ENCODE assay signal across 8 cellular contexts in the genomic region with DNA sequence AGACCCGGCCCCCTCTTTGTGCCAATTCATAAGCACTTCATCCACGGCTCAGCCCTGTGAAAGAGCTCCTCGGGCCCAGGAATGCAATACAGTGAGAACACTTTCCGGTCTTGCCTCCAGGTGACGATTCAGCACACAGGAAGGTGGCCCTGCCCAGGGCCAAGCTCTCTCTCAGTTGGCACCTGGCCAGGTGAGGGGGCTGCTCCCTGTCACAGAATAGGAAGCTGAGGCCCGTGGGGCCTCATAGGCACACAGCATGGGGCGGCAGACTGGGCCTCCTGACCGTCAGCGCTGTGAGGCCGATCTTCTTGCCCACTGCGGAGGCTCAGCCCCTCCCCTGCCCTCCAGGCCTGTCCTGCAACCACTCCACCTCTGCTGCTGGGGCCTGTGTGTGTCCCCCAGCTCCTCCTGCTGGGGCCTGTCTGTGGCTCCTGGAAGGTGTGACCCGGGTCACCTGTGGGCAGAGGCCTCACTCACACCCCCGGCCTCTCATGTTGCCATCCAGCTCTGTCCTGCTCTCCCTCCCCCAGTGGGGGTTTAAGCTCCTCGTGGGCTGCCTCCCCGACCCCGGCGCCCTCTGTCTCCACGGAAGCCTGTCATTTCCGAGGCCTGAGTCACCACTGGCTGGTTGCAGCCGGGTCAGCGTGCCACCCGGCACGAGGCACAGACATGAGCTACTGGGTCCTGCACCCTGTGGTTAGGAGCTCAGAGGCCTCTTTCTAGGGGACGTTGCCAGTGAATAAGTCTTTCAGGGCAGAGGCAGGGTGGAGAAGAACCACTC.
DNase-seq lines count a peak whose midpoint lies in the region; ATAC-seq and TF ChIP-seq lines count a peak whose summit lies in the region.

No MANE protein-coding gene starts in this region.

- POLR2A ChIA-PET in SK-N-SH (lab: Yijun Ruan, JAX): interaction anchor here (0.5 to 1.1 kb wide), 3 partner anchors 10 to 882 kb away, joined by 3 read pairs; no protein-coding TSS in a partner anchor

- H3K36me3 ChIP-seq in SK-N-SH (replicated peaks in 1 of 2; ENCODE audit: control insufficient read depth in 1 of 2, insufficient read depth in 2 of 2, low read length in 1 of 2): no peaks in the 10 kb centered on the region
- H3K36me3 ChIP-seq in smooth muscle cell (ENCODE audit: low read depth): no peaks in the 10 kb centered on the region

- peaks cover 0 to 2% of the 10 kb centered on the region in 2 donors for H3K4me1 Mint-ChIP-seq in stimulated activated naive B cell treated with anti-CD40 and anti-IgM and Interleukin-4, amounts not matched to agents 10 μg/mL and 1 μg/mL and 100 μg/mL, for 72 hours

- H3K9me2 ChIP-seq in SK-N-SH: no peaks in the 10 kb centered on the region

- H3K27ac Mint-ChIP-seq in stimulated activated naive B cell treated with anti-CD40 and anti-IgM and Interleukin-4, amounts not matched to agents 10 μg/mL and 1 μg/mL and 100 μg/mL, for 72 hours: no peak overlapping the region

- peak overlapping the region; percentile 53 to 76; a peak in 3 of 4 replicates for H3K27ac ChIP-seq in SK-N-SH (ENCODE audit: low read depth in 2 of 2, low read length in 1 of 2)
- peak overlapping the region; percentile 89 for H3K27ac ChIP-seq in smooth muscle cell (ENCODE audit: low read depth)

- H3K4me2 ChIP-seq in SK-N-SH (peak overlapping the region; percentile 72), smooth muscle cell (peak overlapping the region; percentile 62)

- H3F3A ChIP-seq in SK-N-SH (replicated peaks; ENCODE audit: insufficient read depth): peaks cover 19% of the 10 kb centered on the region
- peaks cover 13% of the 10 kb centered on the region for H3F3A ChIP-seq in smooth muscle cell (ENCODE audit: low read depth)

- H3K36me3 Mint-ChIP-seq in stimulated activated naive B cell treated with anti-CD40 and anti-IgM and Interleukin-4, amounts not matched to agents 10 μg/mL and 1 μg/mL and 100 μg/mL, for 72 hours: no peaks in the 10 kb centered on the region

- no peak for ATAC-seq in stimulated activated naive B cell treated with anti-CD40 and anti-IgM and Interleukin-4, amounts not matched to agents 10 μg/mL and 1 μg/mL and 100 μg/mL, for 72 hours (replicated peaks)
- ATAC-seq in GM19324 (IDR thresholded peaks at IDR 0.05; ENCODE audit: low FRiP score, unreplicated experiment) (no peak), HG02973 (IDR thresholded peaks at IDR 0.05; ENCODE audit: unreplicated experiment) (no peak)

- DNase-seq in HCEC 1CT: peak; percentile 81
- peak; percentile 68 for DNase-seq in SK-N-SH
- DNase-seq in foreskin fibroblast: peak; percentile 86 to 91
- DNase-seq in smooth muscle cell (lab: John Stamatoyannopoulos, UW; ENCODE audit: unreplicated experiment): peak; percentile 66
- DNase-seq in activated naive CD4-positive, alpha-beta T cell treated with anti-CD3 and anti-CD28 coated beads, Interleukin-2, amount 50 U/mL, for 16 hours: no peak
- DNase-seq in stimulated activated naive B cell treated with anti-CD40 and anti-IgM and Interleukin-4, amounts not matched to agents 10 μg/mL and 1 μg/mL and 100 μg/mL, for 72 hours: no peak

- H3K4me1 ChIP-seq in SK-N-SH (ENCODE audit: control insufficient read depth in 1 of 2, insufficient read depth in 2 of 2, low read depth in 1 of 2, low read length in 1 of 2) (peaks cover 11 to 23% of the 10 kb centered on the region in 2 experiments; a peak in 3 of 4 replicates), smooth muscle cell (ENCODE audit: low read depth) (peaks cover 16% of the 10 kb centered on the region)

- peak overlapping the region; percentile 10; the same call in 1 of the 2 replicates for H2AFZ ChIP-seq in SK-N-SH (ENCODE audit: low read depth)
- no peak overlapping the region for H2AFZ ChIP-seq in smooth muscle cell (ENCODE audit: low read depth)

- TF ChIP-seq CTCF in SK-N-SH (IDR thresholded peaks at IDR 0.05) (no peak), foreskin fibroblast (IDR thresholded peaks at IDR 0.05; ENCODE audit: low read depth, low read length) (no peak), smooth muscle cell (IDR thresholded peaks at IDR 0.05; ENCODE audit: borderline replicate concordance, insufficient read depth, poor library complexity, severe bottlenecking) (no peak)

- H4K20me1 ChIP-seq in SK-N-SH (ENCODE audit: insufficient read depth): no peaks in the 10 kb centered on the region
- no peaks in the 10 kb centered on the region for H4K20me1 ChIP-seq in smooth muscle cell (ENCODE audit: low read depth)

- H3K27me3 ChIP-seq in SK-N-SH (ENCODE audit: insufficient read depth): no peaks in the 10 kb centered on the region
- H3K27me3 ChIP-seq in smooth muscle cell (ENCODE audit: low read depth): no peaks in the 10 kb centered on the region

- H3K27me3 Mint-ChIP-seq in stimulated activated naive B cell treated with anti-CD40 and anti-IgM and Interleukin-4, amounts not matched to agents 10 μg/mL and 1 μg/mL and 100 μg/mL, for 72 hours: peaks cover 21 to 31% of the 10 kb centered on the region in 2 donors

- H3K79me2 ChIP-seq in SK-N-SH (ENCODE audit: insufficient read depth) (no peaks in the 10 kb centered on the region), smooth muscle cell (ENCODE audit: low read depth) (no peaks in the 10 kb centered on the region)

- H3K9ac ChIP-seq in SK-N-SH (peak overlapping the region; percentile 56), smooth muscle cell (ENCODE audit: low read depth) (peak overlapping the region; percentile 72)

- H3K9me3 ChIP-seq in SK-N-SH (no peaks in the 10 kb centered on the region), smooth muscle cell (replicated peaks; ENCODE audit: low read depth) (no peaks in the 10 kb centered on the region)

- H3K4me3 ChIP-seq in SK-N-SH (ENCODE audit: low read depth in 2 of 2, low read length in 1 of 2) (no peak overlapping the region), foreskin fibroblast (ENCODE audit: low read depth in 1 of 2, low read length in 2 of 2) (no peak overlapping the region), smooth muscle cell (no peak overlapping the region)

- no peak for TF ChIP-seq RAD21 in SK-N-SH (IDR thresholded peaks at IDR 0.05; ENCODE audit: low read length)

- H3K4me3 Mint-ChIP-seq in stimulated activated naive B cell treated with anti-CD40 and anti-IgM and Interleukin-4, amounts not matched to agents 10 μg/mL and 1 μg/mL and 100 μg/mL, for 72 hours: no peak overlapping the region

- peak in 1 of 2 experiments; percentile 97; a peak in 2 of 4 replicates for TF ChIP-seq EP300 in SK-N-SH (IDR thresholded peaks at IDR 0.05; ENCODE audit: borderline replicate concordance in 1 of 2, low read depth in 1 of 2, low read length in 1 of 2)

- CTCF ChIA-PET in SK-N-SH (lab: Yijun Ruan, JAX): interaction anchor here (0.6 to 4.0 kb wide), 14 partner anchors 7 to 387 kb away, joined by 3 to 33 read pairs (median 4); partner anchors contain the start of gene MGAT5B

- WGBS in SK-N-SH (ENCODE audit: low lambda C conversion rate): 26% methylated on average over 20 of the region's 24 CpGs
- WGBS in smooth muscle cell (ENCODE audit: low lambda C conversion rate): 18% methylated on average over 24 of the region's 24 CpGs

- no peaks in the 10 kb centered on the region for H3K9me3 Mint-ChIP-seq in stimulated activated naive B cell treated with anti-CD40 and anti-IgM and Interleukin-4, amounts not matched to agents 10 μg/mL and 1 μg/mL and 100 μg/mL, for 72 hours

TF ChIP-seq in SK-N-SH, 30 proteins besides CTCF, POLR2A, EP300 and RAD21 (continues in another document):
- TF ChIP-seq TAF1 (IDR thresholded peaks at IDR 0.05; ENCODE audit: borderline replicate concordance, low read depth, low read length) (peak; percentile 49; the same call in 1 of the 2 replicates), REST (IDR thresholded peaks at IDR 0.05; ENCODE audit: low read depth, low read length) (0 out of 2 replicates have a peak, but pooled peaks have one; percentile 18), FOSL2 (IDR thresholded peaks at IDR 0.05; ENCODE audit: borderline replicate concordance, low read depth) (peak; percentile 96), FOXM1 (IDR thresholded peaks at IDR 0.05; ENCODE audit: low read depth) (peak; percentile 81; the same call in 1 of the 2 replicates), SIN3A (IDR thresholded peaks at IDR 0.05; ENCODE audit: borderline replicate concordance, low read depth, low read length) (peak; percentile 79; the same call in 1 of the 2 replicates), NFIC (IDR thresholded peaks at IDR 0.05; ENCODE audit: borderline replicate concordance) (peak; percentile 78), POLR2AphosphoS5 (IDR thresholded peaks at IDR 0.05; ENCODE audit: low read depth, low read length) (peak; percentile 27; the same call in 1 of the 2 replicates)
- TF ChIP-seq, protein P1, sequence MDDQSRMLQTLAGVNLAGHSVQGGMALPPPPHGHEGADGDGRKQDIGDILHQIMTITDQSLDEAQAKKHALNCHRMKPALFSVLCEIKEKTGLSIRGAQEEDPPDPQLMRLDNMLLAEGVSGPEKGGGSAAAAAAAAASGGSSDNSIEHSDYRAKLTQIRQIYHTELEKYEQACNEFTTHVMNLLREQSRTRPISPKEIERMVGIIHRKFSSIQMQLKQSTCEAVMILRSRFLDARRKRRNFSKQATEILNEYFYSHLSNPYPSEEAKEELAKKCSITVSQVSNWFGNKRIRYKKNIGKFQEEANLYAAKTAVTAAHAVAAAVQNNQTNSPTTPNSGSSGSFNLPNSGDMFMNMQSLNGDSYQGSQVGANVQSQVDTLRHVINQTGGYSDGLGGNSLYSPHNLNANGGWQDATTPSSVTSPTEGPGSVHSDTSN (IDR thresholded peaks at IDR 0.05): peak; percentile 86

Comparison
In these comparisons a context has a peak if more than half of its experiments do, and no peak if none do; other contexts are left out.
1. DNase-seq: peak in HCEC 1CT (single experiment), SK-N-SH (single experiment), foreskin fibroblast (2 of 2) and smooth muscle cell (single experiment); none in activated naive CD4-positive, alpha-beta T cell treated with anti-CD3 and anti-CD28 coated beads, Interleukin-2, amount 50 U/mL, for 16 hours (single experiment) and stimulated activated naive B cell treated with anti-CD40 and anti-IgM and Interleukin-4, amounts not matched to agents 10 μg/mL and 1 μg/mL and 100 μg/mL, for 72 hours (single experiment).